In the genomic region with DNA sequence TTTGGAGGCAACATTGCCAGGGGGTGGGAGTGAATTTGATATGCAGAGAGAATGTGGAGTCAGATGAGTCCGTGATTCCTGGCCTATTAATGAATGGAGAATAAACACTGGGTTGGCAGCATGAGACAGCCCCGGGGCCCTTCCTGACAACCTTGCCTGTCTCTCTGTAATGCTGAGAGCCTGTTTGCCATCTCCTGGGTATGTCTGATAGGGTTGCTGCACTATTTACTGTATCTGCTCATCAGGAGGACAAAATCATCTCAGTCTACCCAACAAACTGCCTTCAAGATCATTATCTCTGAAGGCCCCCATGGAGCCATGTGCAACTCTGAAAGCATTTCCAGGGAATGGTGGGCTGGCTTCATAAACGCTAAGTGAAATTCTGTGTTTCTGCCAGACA, we compare ENCODE assay signal across 15 cellular contexts.
A peak's percentile ranks its signal among the peaks of the same experiment; 100 is the strongest.
DNase-seq lines count a peak whose midpoint lies in the region; ATAC-seq and TF ChIP-seq lines count a peak whose summit lies in the region.
"Had no signal": no experiment of that assay in that cellular context is flagged by ENCODE, and none has a peak within 500 bp of the region (broad histone marks: within the 10 kb centered on the region; RNA-seq: fewer than 3 reads in every experiment).

No MANE protein-coding gene starts in this region.

- H3K36me3 ChIP-seq in right atrium auricular region, result no peaks in the 10 kb centered on the region

- peaks cover 63% of the 10 kb centered on the region for H3K4me1 Mint-ChIP-seq in activated T-cell treated with anti-CD3 and anti-CD28 coated beads, Interleukin-2, amount 50 U/mL, for 24 hours (ENCODE audit: low read depth)
- peaks cover 61% of the 10 kb centered on the region for H3K4me1 Mint-ChIP-seq in central memory CD8-positive, alpha-beta T cell
- peaks cover 59% of the 10 kb centered on the region for H3K4me1 Mint-ChIP-seq in stimulated activated effector memory CD8-positive, alpha-beta T cell treated with anti-CD3 and anti-CD28 coated beads, Interleukin-12 subunit alpha, Interleukin-12 subunit beta, amount 100 ng/mL, for 72 hours

- no peak overlapping the region for H3K4me3 Mint-ChIP-seq in activated T-cell treated with anti-CD3 and anti-CD28 coated beads, Interleukin-2, amount 50 U/mL, for 24 hours
- no peak overlapping the region for H3K4me3 Mint-ChIP-seq in central memory CD8-positive, alpha-beta T cell
- H3K4me3 Mint-ChIP-seq in stimulated activated effector memory CD8-positive, alpha-beta T cell treated with anti-CD3 and anti-CD28 coated beads, Interleukin-12 subunit alpha, Interleukin-12 subunit beta, amount 100 ng/mL, for 72 hours, result no peak overlapping the region

- no peak for DNase-seq in activated T-cell treated with anti-CD3 and anti-CD28 coated beads, Interleukin-2, amount 50 U/mL, for 24 hours
- DNase-seq in activated T-cell treated with anti-CD3 and anti-CD28 coated beads for 4 hours, result no peak
- peak; percentile 65 for DNase-seq in NCI-H345 treated with DMSO at 0.1 percent for 48 hours (lab: John Stamatoyannopoulos, UW; ENCODE audit: unreplicated experiment)
- no peak for DNase-seq in central memory CD8-positive, alpha-beta T cell (ENCODE audit: low spot score in 2 of 2)
- DNase-seq in stimulated activated effector memory CD8-positive, alpha-beta T cell treated with anti-CD3 and anti-CD28 coated beads, Interleukin-12 subunit alpha, Interleukin-12 subunit beta, amount 100 ng/mL, for 72 hours (ENCODE audit: low spot score in 2 of 2), result no peak
- DNase-seq in HUDEP-2 (lab: John Stamatoyannopoulos, UW; ENCODE audit: unreplicated experiment in 76 of 76), result no peak
- DNase-seq in right atrium auricular region (ENCODE audit: low spot score), result no peak
- DNase-seq: activated gamma-delta T cell treated with Interleukin-2 at 50 U/mL for 16 hours; central memory CD4-positive, alpha-beta T cell; IMR-90; mucosa of descending colon; NCI-H2171; stimulated activated CD4-positive, alpha-beta T cell treated with anti-CD3 and anti-CD28 coated beads, Interleukin-2, amount 100 ng/mL, for 48 hours; stimulated activated naive CD4-positive, alpha-beta T cell treated with Interleukin-2 at 50 U/mL for 16 hours had no signal

- peaks cover 3% of the 10 kb centered on the region for H3K9me3 Mint-ChIP-seq in activated T-cell treated with anti-CD3 and anti-CD28 coated beads, Interleukin-2, amount 50 U/mL, for 24 hours
- H3K9me3 Mint-ChIP-seq in central memory CD8-positive, alpha-beta T cell, result no peaks in the 10 kb centered on the region
- H3K9me3 Mint-ChIP-seq in stimulated activated effector memory CD8-positive, alpha-beta T cell treated with anti-CD3 and anti-CD28 coated beads, Interleukin-12 subunit alpha, Interleukin-12 subunit beta, amount 100 ng/mL, for 72 hours, result no peaks in the 10 kb centered on the region

- TF ChIP-seq CTCF in right atrium auricular region (IDR thresholded peaks at IDR 0.05), result no peak

- no peak overlapping the region for H3K4me3 ChIP-seq in right atrium auricular region
- H3K4me3 ChIP-seq: mucosa of descending colon had no signal

- H3K36me3 Mint-ChIP-seq in activated T-cell treated with anti-CD3 and anti-CD28 coated beads, Interleukin-2, amount 50 U/mL, for 24 hours (ENCODE audit: low read depth), result peaks cover 73% of the 10 kb centered on the region
- H3K36me3 Mint-ChIP-seq in central memory CD8-positive, alpha-beta T cell (ENCODE audit: insufficient read depth), result peaks cover 69% of the 10 kb centered on the region
- peaks cover 63% of the 10 kb centered on the region for H3K36me3 Mint-ChIP-seq in stimulated activated effector memory CD8-positive, alpha-beta T cell treated with anti-CD3 and anti-CD28 coated beads, Interleukin-12 subunit alpha, Interleukin-12 subunit beta, amount 100 ng/mL, for 72 hours

- H3K27ac Mint-ChIP-seq in activated T-cell treated with anti-CD3 and anti-CD28 coated beads, Interleukin-2, amount 50 U/mL, for 24 hours, result peak overlapping the region; percentile 65
- H3K27ac Mint-ChIP-seq in central memory CD8-positive, alpha-beta T cell (ENCODE audit: low read depth), result peak overlapping the region; percentile 83
- H3K27ac Mint-ChIP-seq in stimulated activated effector memory CD8-positive, alpha-beta T cell treated with anti-CD3 and anti-CD28 coated beads, Interleukin-12 subunit alpha, Interleukin-12 subunit beta, amount 100 ng/mL, for 72 hours, result peak overlapping the region; percentile 77

- H3K9me3 ChIP-seq in right atrium auricular region, result no peaks in the 10 kb centered on the region
- H3K9me3 ChIP-seq: mucosa of descending colon had no signal

- H3K27me3 ChIP-seq in right atrium auricular region, result no peaks in the 10 kb centered on the region

- no peak overlapping the region for H3K27ac ChIP-seq in right atrium auricular region

- no peaks in the 10 kb centered on the region for H3K27me3 Mint-ChIP-seq in activated T-cell treated with anti-CD3 and anti-CD28 coated beads, Interleukin-2, amount 50 U/mL, for 24 hours
- no peaks in the 10 kb centered on the region for H3K27me3 Mint-ChIP-seq in central memory CD8-positive, alpha-beta T cell

- ATAC-seq in central memory CD8-positive, alpha-beta T cell (replicated peaks; ENCODE audit: extremely low read depth, poor library complexity, severe bottlenecking), result no peak
- ATAC-seq in stimulated activated effector memory CD8-positive, alpha-beta T cell treated with anti-CD3 and anti-CD28 coated beads, Interleukin-12 subunit alpha, Interleukin-12 subunit beta, amount 100 ng/mL, for 72 hours, result no peak
- ATAC-seq in HG03521 (IDR thresholded peaks at IDR 0.05; ENCODE audit: unreplicated experiment), result no peak

- peaks cover 0 to 6% of the 10 kb centered on the region in 2 donors for H3K4me1 ChIP-seq in right atrium auricular region
